Comparison of ENCODE assay signal across 9 cellular contexts in the genomic region with DNA sequence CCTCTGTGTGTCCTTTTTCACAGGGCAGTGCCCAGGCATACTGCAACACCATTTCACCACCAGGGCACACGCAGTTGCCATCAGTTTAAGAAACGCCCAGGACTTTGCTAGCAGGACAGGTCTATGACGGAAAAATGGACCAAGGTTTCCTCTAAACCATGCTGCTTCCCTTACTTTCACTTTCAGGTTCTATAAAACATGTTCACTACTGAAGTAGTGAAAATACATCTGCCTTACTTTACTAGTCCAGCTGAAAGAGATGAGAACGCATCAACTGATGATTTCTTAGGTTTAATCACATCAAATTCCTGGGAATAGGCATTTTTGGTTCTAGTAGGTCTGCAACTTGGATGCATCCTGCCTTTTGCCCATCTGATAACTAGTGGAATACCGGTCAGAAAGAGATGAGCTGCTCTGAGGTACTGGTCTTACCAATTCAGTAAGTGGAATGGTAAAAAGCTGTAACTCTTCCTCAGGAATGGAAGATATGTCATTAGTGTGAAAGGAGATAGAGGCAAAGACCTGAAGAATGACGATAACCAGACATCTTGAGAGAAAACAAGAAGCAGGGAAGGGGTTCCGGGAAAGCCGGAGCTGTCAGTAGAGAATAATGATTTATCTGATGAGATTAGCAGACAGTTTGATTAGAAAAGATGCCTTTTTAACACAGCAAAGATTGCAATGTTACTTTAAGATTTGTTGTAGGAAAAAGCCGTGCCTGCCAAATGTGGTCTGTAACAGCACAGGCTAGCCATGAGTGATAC.
DNase-seq lines count a peak whose midpoint lies in the region; ATAC-seq, FAIRE-seq and TF ChIP-seq lines count a peak whose summit lies in the region.
"Had no signal": no experiment of that assay in that cellular context is flagged by ENCODE, and none has a peak within 500 bp of the region (broad histone marks: within the 10 kb centered on the region; RNA-seq: fewer than 3 reads in every experiment).

No MANE protein-coding gene starts in this region.

- peak; percentile 89 for ATAC-seq in HG02678 (IDR thresholded peaks at IDR 0.05; ENCODE audit: unreplicated experiment)
- ATAC-seq in stimulated activated naive CD8-positive, alpha-beta T cell treated with anti-CD3 and anti-CD28 coated beads, Interleukin-15, amount 100 ng/mL, for 72 hours, result peak; percentile 87

- H3K27ac ChIP-seq in ascending aorta, result peak overlapping the region; percentile 81 to 85

- peak; percentile 96 for FAIRE-seq in islet of Langerhans (lab: Jason Lieb, UNC)

- peak; percentile 16 for DNase-seq in activated naive CD4-positive, alpha-beta T cell treated with anti-CD3 and anti-CD28 coated beads for 36 hours
- no peak for DNase-seq in activated naive CD4-positive, alpha-beta T cell (lab: John Stamatoyannopoulos, UW)
- DNase-seq in NCI-H2107 (lab: John Stamatoyannopoulos, UW), result peak; percentile 21
- DNase-seq in ascending aorta (ENCODE audit: low spot score in 2 of 2), result peak in 1 of 2 donors; percentile 68
- DNase-seq in stimulated activated naive CD8-positive, alpha-beta T cell treated with anti-CD3 and anti-CD28 coated beads, Interleukin-15, amount 100 ng/mL, for 72 hours, result peak; percentile 20 to 33
- DNase-seq in iPS-NIHi11 (ENCODE audit: low spot score), result no peak

- H3K36me3 ChIP-seq in ascending aorta, result no peaks in the 10 kb centered on the region

- no peaks in the 10 kb centered on the region for H3K27me3 ChIP-seq in ascending aorta

- H3K4me1 Mint-ChIP-seq in activated naive CD4-positive, alpha-beta T cell treated with anti-CD3 and anti-CD28 coated beads for 36 hours (ENCODE audit: low read depth), result peaks cover 13% of the 10 kb centered on the region
- H3K4me1 Mint-ChIP-seq in stimulated activated naive CD8-positive, alpha-beta T cell treated with anti-CD3 and anti-CD28 coated beads, Interleukin-15, amount 100 ng/mL, for 72 hours, result peaks cover 12% of the 10 kb centered on the region

- CTCF ChIA-PET in activated naive CD4-positive, alpha-beta T cell treated with anti-CD3 and anti-CD28 coated beads for 36 hours (lab: Charles Lee), result no interaction called here

- no peaks in the 10 kb centered on the region for H3K9me3 ChIP-seq in ascending aorta

- intact Hi-C loops in activated naive CD4-positive, alpha-beta T cell treated with anti-CD3 and anti-CD28 coated beads for 36 hours (cut with micrococcal nuclease), result loop anchor here (1.0 to 10.0 kb wide), 2 partner anchors 12 to 63 kb away; no protein-coding TSS in a partner anchor
- intact Hi-C loops in ascending aorta (cut with DNase I), result loop anchor here (5.0 kb wide), 2 partner anchors 75 to 110 kb away; a partner anchor contains a TSS

- no peaks in the 10 kb centered on the region for H3K36me3 Mint-ChIP-seq in activated naive CD4-positive, alpha-beta T cell treated with anti-CD3 and anti-CD28 coated beads for 36 hours (ENCODE audit: low read depth)

- peak overlapping the region; percentile 51 to 75 for H3K4me3 ChIP-seq in ascending aorta

- peaks cover 0 to 6% of the 10 kb centered on the region in 2 donors for H3K4me1 ChIP-seq in ascending aorta

- peak in 1 of 3 experiments; percentile 13 for TF ChIP-seq CTCF in ascending aorta (IDR thresholded peaks at IDR 0.05)

- H3K27ac Mint-ChIP-seq in activated naive CD4-positive, alpha-beta T cell treated with anti-CD3 and anti-CD28 coated beads for 36 hours, result no peak overlapping the region
- peak overlapping the region; percentile 92 to 93 for H3K27ac Mint-ChIP-seq in stimulated activated naive CD8-positive, alpha-beta T cell treated with anti-CD3 and anti-CD28 coated beads, Interleukin-15, amount 100 ng/mL, for 72 hours

- no peaks in the 10 kb centered on the region for H3K27me3 Mint-ChIP-seq in activated naive CD4-positive, alpha-beta T cell treated with anti-CD3 and anti-CD28 coated beads for 36 hours (ENCODE audit: low read depth)
- no peaks in the 10 kb centered on the region for H3K27me3 Mint-ChIP-seq in stimulated activated naive CD8-positive, alpha-beta T cell treated with anti-CD3 and anti-CD28 coated beads, Interleukin-15, amount 100 ng/mL, for 72 hours

- peak overlapping the region; percentile 76 for H3K4me3 Mint-ChIP-seq in activated naive CD4-positive, alpha-beta T cell treated with anti-CD3 and anti-CD28 coated beads for 36 hours
- peak overlapping the region; percentile 78 to 82 for H3K4me3 Mint-ChIP-seq in stimulated activated naive CD8-positive, alpha-beta T cell treated with anti-CD3 and anti-CD28 coated beads, Interleukin-15, amount 100 ng/mL, for 72 hours
- H3K4me3 Mint-ChIP-seq: neural crest cell had no signal

- H3K9me3 Mint-ChIP-seq in activated naive CD4-positive, alpha-beta T cell treated with anti-CD3 and anti-CD28 coated beads for 36 hours, result no peaks in the 10 kb centered on the region
- peaks cover 0 to 7% of the 10 kb centered on the region in 2 donors for H3K9me3 Mint-ChIP-seq in stimulated activated naive CD8-positive, alpha-beta T cell treated with anti-CD3 and anti-CD28 coated beads, Interleukin-15, amount 100 ng/mL, for 72 hours
- H3K9me3 Mint-ChIP-seq: neural crest cell had no signal

Comparison
In these comparisons a context has a peak if more than half of its experiments do, and no peak if none do; other contexts are left out.
1. DNase-seq: peak in activated naive CD4-positive, alpha-beta T cell treated with anti-CD3 and anti-CD28 coated beads for 36 hours (single experiment), NCI-H2107 (single experiment) and stimulated activated naive CD8-positive, alpha-beta T cell treated with anti-CD3 and anti-CD28 coated beads, Interleukin-15, amount 100 ng/mL, for 72 hours (2 of 2); none in activated naive CD4-positive, alpha-beta T cell (0 of 4) and iPS-NIHi11 (single experiment).